In the genomic region with DNA sequence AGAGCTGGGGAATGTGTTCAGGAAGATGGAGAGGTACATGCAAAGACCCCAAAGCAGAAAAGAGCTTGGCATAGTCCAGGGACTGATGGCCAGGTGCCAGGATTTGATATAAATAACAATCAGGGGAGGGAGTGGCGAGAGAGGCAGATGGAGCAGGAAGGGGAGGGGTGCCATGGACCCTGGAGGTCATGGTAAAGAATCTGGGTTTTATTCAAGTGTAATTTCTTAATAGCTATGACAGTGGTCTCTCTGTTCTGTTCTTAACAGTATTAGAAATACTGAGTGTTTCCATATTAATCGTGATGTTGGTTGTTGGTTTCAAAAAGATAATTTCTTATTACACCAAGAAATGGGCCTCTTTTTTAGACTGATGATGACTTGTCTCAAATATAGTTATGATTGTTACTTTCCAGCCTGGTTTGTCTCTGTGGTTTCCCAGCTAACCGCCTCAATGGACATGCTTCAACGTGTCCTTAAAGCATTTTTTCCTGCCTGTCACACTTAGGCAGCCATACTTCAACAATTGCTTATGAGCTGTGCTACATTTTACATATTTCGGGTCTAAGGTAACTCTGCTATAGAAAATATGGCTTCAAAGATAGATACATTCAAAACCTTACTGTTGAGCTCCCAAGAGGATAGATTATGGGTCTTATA, we compare ENCODE assay signal across 11 cellular contexts. TPM values are rescaled to one million over a fixed set of nuclear protein-coding genes. Genes with fewer than 3 reads are reported as not detected.
A peak's percentile ranks its signal among the peaks of the same experiment; 100 is the strongest.
DNase-seq lines count a peak whose midpoint lies in the region; ATAC-seq and TF ChIP-seq lines count a peak whose summit lies in the region.
"Had no signal": no experiment of that assay in that cellular context is flagged by ENCODE, and none has a peak within 500 bp of the region (broad histone marks: within the 10 kb centered on the region; RNA-seq: fewer than 3 reads in every experiment).

No MANE protein-coding gene starts in this region.

- peaks cover 33% of the 10 kb centered on the region for H3K4me1 Mint-ChIP-seq in mesothelial cell of epicardium

- H3K79me2 ChIP-seq in mesendoderm (ENCODE audit: control insufficient read depth, insufficient read depth, low read length), result peaks cover 3% of the 10 kb centered on the region

- H2BK120ac ChIP-seq in mesendoderm (ENCODE audit: low read depth, low read length), result no peak overlapping the region

- ATAC-seq in RWPE2 (ENCODE audit: low read depth), result peak; percentile 97
- ATAC-seq in HG02870 (IDR thresholded peaks at IDR 0.05; ENCODE audit: unreplicated experiment), result no peak
- no peak for ATAC-seq in psoas muscle
- ATAC-seq: left lobe of liver had no signal

- CTCF ChIA-PET in GM10248 (lab: Yijun Ruan, JAX), result interaction anchor here (1.3 to 2.7 kb wide), 7 partner anchors 8 to 165 kb away, joined by 3 to 15 read pairs (median 7); a partner anchor contains a TSS

- H3K27me3 ChIP-seq in RWPE2 (ENCODE audit: insufficient read depth, poor library complexity, severe bottlenecking) (no peaks in the 10 kb centered on the region), mesendoderm (ENCODE audit: insufficient read depth, low read length, poor library complexity) (no peaks in the 10 kb centered on the region), psoas muscle (ENCODE audit: insufficient read depth in 3 of 3, low read length in 2 of 3) (no peaks in the 10 kb centered on the region)

- H2AK5ac ChIP-seq in mesendoderm (ENCODE audit: low read length), result no peak overlapping the region

- WGBS in mesendoderm (ENCODE audit: extremely low coverage, insufficient coverage, low lambda C conversion rate), result no CpG with 5 or more reads among the region's 5 CpGs
- WGBS in psoas muscle, 3 donors, result 85 to 88% (median 86%) methylated on average over 5 of the region's 5 CpGs

- H3K9ac ChIP-seq in mesendoderm (ENCODE audit: low read length), result no peak overlapping the region

- no peak overlapping the region for H3K4ac ChIP-seq in mesendoderm (ENCODE audit: low read depth, low read length)

- no peak overlapping the region for H4K5ac ChIP-seq in mesendoderm (ENCODE audit: low read length)

- DNase-seq in GM10248 (ENCODE audit: extremely low spot score) (peak; percentile 39), GM20000 (ENCODE audit: low spot score) (peak; percentile 38), RWPE2 (ENCODE audit: low spot score) (no peak), mesothelial cell of epicardium (ENCODE audit: low spot score in 2 of 2, unreplicated experiment in 2 of 2) (no peak), mesendoderm (no peak), NOMO-1 treated with dmso at 0.1 percent for 144 hours (lab: John Stamatoyannopoulos, UW; ENCODE audit: unreplicated experiment) (no peak), psoas muscle (no peak)
- DNase-seq: stimulated activated naive CD4-positive, alpha-beta T cell treated with Interleukin-2 at 50 U/mL for 16 hours; SW 1271 had no signal

- H3K79me1 ChIP-seq in mesendoderm (ENCODE audit: low read length), result peaks cover 6% of the 10 kb centered on the region

- peak overlapping the region; percentile 76 for H3K27ac Mint-ChIP-seq in mesothelial cell of epicardium

- H3K27me3 Mint-ChIP-seq in mesothelial cell of epicardium (ENCODE audit: low read depth), result no peaks in the 10 kb centered on the region

- H3K4me1 ChIP-seq in RWPE2 (ENCODE audit: insufficient read depth, poor library complexity, severe bottlenecking), result peaks cover 19% of the 10 kb centered on the region
- H3K4me1 ChIP-seq in mesendoderm (ENCODE audit: control insufficient read depth, low read depth, low read length), result no peaks in the 10 kb centered on the region
- H3K4me1 ChIP-seq in psoas muscle, result no peaks in the 10 kb centered on the region

- H3K4me3 ChIP-seq in RWPE2 (ENCODE audit: severe bottlenecking), result no peak overlapping the region
- H3K4me3 ChIP-seq in mesendoderm (ENCODE audit: low read length), result no peak overlapping the region
- H3K4me3 ChIP-seq in psoas muscle, result no peak overlapping the region

- POLR2A ChIA-PET in GM10248 (lab: Yijun Ruan, JAX), result no interaction called here

- peaks cover 9% of the 10 kb centered on the region for H3K36me3 Mint-ChIP-seq in mesothelial cell of epicardium

- H3K23ac ChIP-seq in mesendoderm (ENCODE audit: low read length), result no peak overlapping the region

- H2BK15ac ChIP-seq in mesendoderm (replicated peaks; ENCODE audit: low read depth), result no peak overlapping the region

- peaks cover 9% of the 10 kb centered on the region; the same call in 1 of the 2 replicates for H3K36me3 ChIP-seq in RWPE2 (ENCODE audit: low read depth)
- H3K36me3 ChIP-seq in mesendoderm (ENCODE audit: control insufficient read depth, insufficient read depth, low read length), result no peaks in the 10 kb centered on the region
- no peaks in the 10 kb centered on the region for H3K36me3 ChIP-seq in psoas muscle (ENCODE audit: insufficient read depth in 1 of 2, low read depth in 1 of 2)

- no peak overlapping the region for H3K18ac ChIP-seq in mesendoderm (ENCODE audit: low read length)

- H3K56ac ChIP-seq in mesendoderm (ENCODE audit: low read length), result no peak overlapping the region

- H3K4me2 ChIP-seq in mesendoderm (ENCODE audit: low read length), result no peak overlapping the region

- no peak overlapping the region for H2BK5ac ChIP-seq in mesendoderm (ENCODE audit: low read length)

- no peak overlapping the region for H4K8ac ChIP-seq in mesendoderm (ENCODE audit: low read depth, low read length)

- no peaks in the 10 kb centered on the region for H3K9me3 ChIP-seq in RWPE2 (ENCODE audit: severe bottlenecking)
- H3K9me3 ChIP-seq in psoas muscle, result no peaks in the 10 kb centered on the region

- TF ChIP-seq CTCF in GM10248 (IDR thresholded peaks at IDR 0.05; ENCODE audit: control extremely low read depth, extremely low read depth, low read depth, missing control alignments), result no peak
- TF ChIP-seq CTCF in GM20000 (IDR thresholded peaks at IDR 0.05; ENCODE audit: extremely low read depth, missing control alignments), result no peak
- no peak for TF ChIP-seq CTCF in RWPE2 (IDR thresholded peaks at IDR 0.05; ENCODE audit: poor library complexity, severe bottlenecking)
- no peak for TF ChIP-seq CTCF in mesothelial cell of epicardium (IDR thresholded peaks at IDR 0.05; ENCODE audit: unreplicated experiment)
- no peak for TF ChIP-seq CTCF in psoas muscle (IDR thresholded peaks at IDR 0.05)

- H3K27ac ChIP-seq in RWPE2 (ENCODE audit: poor library complexity, severe bottlenecking) (peak overlapping the region; percentile 69), mesendoderm (ENCODE audit: low read depth, low read length) (no peak overlapping the region), psoas muscle (no peak overlapping the region)

- H3K4me3 Mint-ChIP-seq in mesothelial cell of epicardium, result no peak overlapping the region

- no peaks in the 10 kb centered on the region for H3K9me3 Mint-ChIP-seq in mesothelial cell of epicardium

- intact Hi-C loops in psoas muscle (cut with DNase I), result no loop called here

RNA-seq across cellular contexts. Expression of a gene that starts 49.4 kb away (rescaled TPM):
- total RNA-seq in mesothelial cell of epicardium, result 308 to 328 TPM (median 312 TPM) in 3 replicates
- polyA plus RNA-seq in mesendoderm (2013, experiment 1 of 2), result 90.4 TPM
- 88.2 TPM for polyA plus RNA-seq in mesendoderm (2013, experiment 2 of 2)
- 10 to 100 TPM in 2 of 4 donors, 1 to 10 TPM in 2; 1.9 to 34.2 (median 10.7) TPM for total RNA-seq in psoas muscle
- 1 to 10 TPM; 1.8 to 1.9 (median 1.8) TPM for polyA plus RNA-seq in psoas muscle

Comparison
In these comparisons a context has a peak if more than half of its experiments do, and no peak if none do; other contexts are left out.
1. DNase-seq: peak in GM10248 (single experiment) and GM20000 (single experiment); none in RWPE2 (single experiment), mesothelial cell of epicardium (0 of 2), mesendoderm (single experiment), NOMO-1 treated with dmso at 0.1 percent for 144 hours (single experiment) and psoas muscle (0 of 2).